7 cellular contexts compared by ENCODE assay signal in the genomic region with DNA sequence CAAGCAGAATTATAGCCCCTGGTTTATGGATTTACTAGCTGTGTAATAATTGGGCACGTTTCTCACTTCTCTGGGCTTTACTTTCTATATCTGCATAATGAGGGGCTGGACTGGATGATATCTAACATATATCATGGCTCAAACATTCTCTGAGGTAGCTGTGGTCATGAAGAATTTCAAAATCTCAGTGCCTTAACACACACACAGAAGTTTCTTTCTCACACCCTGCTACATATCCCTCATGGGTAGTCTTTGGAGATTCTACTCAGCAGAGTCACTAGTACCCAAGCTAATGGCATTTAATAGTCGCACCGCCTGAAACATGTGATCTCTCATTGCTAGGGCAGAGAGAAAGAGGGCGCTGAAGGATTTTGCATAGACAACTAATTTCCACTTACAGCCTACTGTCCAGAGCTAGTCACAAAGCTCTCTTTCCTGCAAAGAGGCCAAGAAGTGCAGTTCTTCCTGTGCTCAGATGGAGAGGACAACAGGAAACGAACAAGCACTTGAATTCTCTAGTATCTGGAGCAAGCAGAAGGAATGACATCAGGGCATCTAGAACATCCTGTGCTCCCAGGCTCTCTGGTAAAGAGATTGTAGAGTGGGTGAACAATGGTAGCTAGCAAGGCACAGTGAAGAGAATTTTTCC.
DNase-seq lines count a peak whose midpoint lies in the region; ATAC-seq and TF ChIP-seq lines count a peak whose summit lies in the region.

No MANE protein-coding gene starts in this region.

- H3K9me3 Mint-ChIP-seq in type B pancreatic cell, result no peaks in the 10 kb centered on the region

- ATAC-seq in GM18511 (IDR thresholded peaks at IDR 0.05; ENCODE audit: unreplicated experiment), result no peak
- ATAC-seq in HG02973 (IDR thresholded peaks at IDR 0.05; ENCODE audit: unreplicated experiment), result no peak

- TF ChIP-seq CTCF in coronary artery (IDR thresholded peaks at IDR 0.05) (no peak), type B pancreatic cell (conservative IDR thresholded peaks at IDR 0.05) (no peak)

- H3K27me3 Mint-ChIP-seq in type B pancreatic cell, result no peaks in the 10 kb centered on the region

- DNase-seq in NAMALWA (ENCODE audit: low spot score) (peak; percentile 9), coronary artery (ENCODE audit: low spot score) (peak; percentile 71), lung microvascular endothelial cell (ENCODE audit: low read depth in 2 of 2) (peak; percentile 5 to 90), type B pancreatic cell (ENCODE audit: extremely low spot score, unreplicated experiment) (no peak), NCI-H2171 (lab: John Stamatoyannopoulos, UW) (no peak)

- peak overlapping the region; percentile 60 to 83 for H3K27ac ChIP-seq in coronary artery

- H3K36me3 Mint-ChIP-seq in type B pancreatic cell, result no peaks in the 10 kb centered on the region

- peak overlapping the region; percentile 18 for H3K4me3 ChIP-seq in coronary artery

- peaks cover 29% of the 10 kb centered on the region for H3K4me1 Mint-ChIP-seq in type B pancreatic cell (ENCODE audit: unreplicated experiment)

- no peak overlapping the region for H3K4me3 Mint-ChIP-seq in type B pancreatic cell

- peak overlapping the region; percentile 49 for H3K27ac Mint-ChIP-seq in type B pancreatic cell

Comparison
In these comparisons a context has a peak if more than half of its experiments do, and no peak if none do; other contexts are left out.
1. DNase-seq: peak in NAMALWA (single experiment), coronary artery (single experiment) and lung microvascular endothelial cell (2 of 2); none in type B pancreatic cell (single experiment) and NCI-H2171 (single experiment).